ENCODE assay signal across 18 cellular contexts in genomic region chr16:10646581-10647263, GRCh38. TPM values are rescaled to one million over a fixed set of nuclear protein-coding genes. Genes with fewer than 3 reads are reported as not detected.
A peak's percentile ranks its signal among the peaks of the same experiment; 100 is the strongest.
DNase-seq lines count a peak whose midpoint lies in the region; ATAC-seq, FAIRE-seq and TF ChIP-seq lines count a peak whose summit lies in the region.
"Had no signal": no experiment of that assay in that cellular context is flagged by ENCODE, and none has a peak within 500 bp of the region (broad histone marks: within the 10 kb centered on the region; RNA-seq: fewer than 3 reads in every experiment).

No MANE protein-coding gene starts in this region.

- H3K9me3 ChIP-seq in HepG2 (ENCODE audit: low read length) = no peaks in the 10 kb centered on the region
- no peaks in the 10 kb centered on the region for H3K9me3 ChIP-seq in pancreas

- H3K36me3 Mint-ChIP-seq in WTC11 = no peaks in the 10 kb centered on the region
- H3K36me3 Mint-ChIP-seq: CD14-positive monocyte had no signal

- peaks cover 21% of the 10 kb centered on the region for H3K4me1 Mint-ChIP-seq in WTC11
- H3K4me1 Mint-ChIP-seq: CD14-positive monocyte had no signal

- peaks cover 2% of the 10 kb centered on the region; the same call in 1 of the 2 replicates for H3K27me3 Mint-ChIP-seq in WTC11 (ENCODE audit: low read depth)

- TF ChIP-seq CTCF in WTC11 (IDR thresholded peaks at IDR 0.05) (no peak), HepG2 (CRISPR knock-in tag; IDR thresholded peaks at IDR 0.05) (no peak), pancreas (IDR thresholded peaks at IDR 0.05) (no peak)

- 64% methylated on average over 9 of the region's 9 CpGs for WGBS in HepG2 (ENCODE audit: low lambda C conversion rate)
- 42 to 57% methylated on average over 9 of the region's 9 CpGs for WGBS in pancreas, 2 donors

- TF ChIP-seq EP300 in HepG2 (IDR thresholded peaks at IDR 0.05; ENCODE audit: low read depth in 2 of 2, low read length in 2 of 2) (peak in 1 of 2 experiments; percentile 19; a peak in 1 of 4 replicates), HepG2 (CRISPR knock-in tag; IDR thresholded peaks at IDR 0.05; ENCODE audit: borderline replicate concordance) (no peak)

- FAIRE-seq in HepG2 (lab: Jason Lieb, UNC) = peak; percentile 18
- FAIRE-seq in pancreas (lab: Jason Lieb, UNC) = no peak
- FAIRE-seq: K562 had no signal

- H4K20me1 ChIP-seq in HepG2 (ENCODE audit: insufficient read depth, low read length) = no peaks in the 10 kb centered on the region

- DNase-seq in WTC11 (ENCODE audit: low spot score) (no peak), HepG2 (ENCODE audit: low spot score) (peak; percentile 57), pancreas (peak in 2 of 6 donors; percentile 14 to 33), A172 (ENCODE audit: low spot score) (no peak), amniotic stem cell (lab: John Stamatoyannopoulos, UW) (no peak)
- DNase-seq: DMS 273 treated with DMSO at 0.1 percent for 48 hours, GF-D8, HCEC 1CT, NCI-H187, NCI-H2107, NCI-H510A treated with DMSO at 0.1 percent for 48 hours, NCI-H82, OCI-M1, Right ventricle myocardium superior had no signal

- no peak overlapping the region for H2AFZ ChIP-seq in HepG2 (ENCODE audit: low read length)

- no peak for TF ChIP-seq RAD21 in HepG2 (CRISPR knock-in tag; IDR thresholded peaks at IDR 0.05)

- no peaks in the 10 kb centered on the region for H3K79me2 ChIP-seq in HepG2 (ENCODE audit: insufficient read depth, low read length)

- H3K36me3 ChIP-seq in HepG2 (replicated peaks in 1 of 2; ENCODE audit: control insufficient read depth in 1 of 2, insufficient read depth in 2 of 2, low read length in 2 of 2) (no peaks in the 10 kb centered on the region), pancreas (no peaks in the 10 kb centered on the region)

- ATAC-seq in WTC11 (no peak), HepG2 (peak; percentile 7; the same call in 1 of the 3 replicates), pancreas (peak; percentile 69 to 97 (median 86)), HG02973 (IDR thresholded peaks at IDR 0.05; ENCODE audit: unreplicated experiment) (no peak), HG03565 (IDR thresholded peaks at IDR 0.05; ENCODE audit: unreplicated experiment) (no peak)
- ATAC-seq: K562 had no signal

- no peak for TF ChIP-seq POLR2A in HepG2 (IDR thresholded peaks at IDR 0.05; ENCODE audit: insufficient read depth in 1 of 2, low read depth in 2 of 2, low read length in 2 of 2)

- H3K27ac ChIP-seq in HepG2 (ENCODE audit: extremely low read length, insufficient read depth, low read length) (peak overlapping the region; percentile 80), pancreas (no peak overlapping the region)

- POLR2A ChIA-PET in WTC11 (lab: Charles Lee) (no interaction called here), HepG2 (lab: Yijun Ruan, JAX) (interaction anchor here (0.8 to 2.3 kb wide), 8 partner anchors 10 to 97 kb away, joined by 3 to 12 read pairs (median 4); partner anchors contain the start of genes EMP2 and NUBP1)

- in situ Hi-C loops in HepG2 (cut with HindIII; ENCODE audit: extremely low pct_ligation_motif_present, low pct_unique_long_range_greater_than_20kb) = no loop called here

- no peak overlapping the region for H3K4me3 Mint-ChIP-seq in WTC11
- H3K4me3 Mint-ChIP-seq: CD14-positive monocyte had no signal

- H3K9me3 Mint-ChIP-seq in WTC11 = no peaks in the 10 kb centered on the region
- H3K9me3 Mint-ChIP-seq: CD14-positive monocyte had no signal

- peaks cover 91% of the 10 kb centered on the region for H3K4me1 ChIP-seq in HepG2 (ENCODE audit: insufficient read depth, low read length)
- peaks cover 0 to 11% (median 0%) of the 10 kb centered on the region in 3 donors for H3K4me1 ChIP-seq in pancreas

- CTCF ChIA-PET in WTC11 (lab: Charles Lee) (interaction anchor here (1.0 kb wide), 1 partner anchor 38 kb away, joined by 3 read pairs; no protein-coding TSS in a partner anchor), HepG2 (lab: Yijun Ruan, JAX; ENCODE audit: low intra/inter-chr PET ratio, low total read pairs) (no interaction called here)

- peak overlapping the region; percentile 59 for H3K4me2 ChIP-seq in HepG2 (ENCODE audit: low read depth, low read length)

- peak overlapping the region; percentile 51 for H3K9ac ChIP-seq in HepG2 (ENCODE audit: insufficient read depth, low read depth, low read length)

- H3K4me3 ChIP-seq in HepG2 (replicated peaks in 1 of 3; ENCODE audit: insufficient read depth in 1 of 3, low read depth in 2 of 3, low read length in 3 of 3) = peak overlapping the region in 1 of 3 experiments; percentile 12; a peak in 1 of 6 replicates
- H3K4me3 ChIP-seq in pancreas = no peak overlapping the region
- H3K4me3 ChIP-seq: K562 had no signal

- H3K27ac Mint-ChIP-seq in WTC11 = no peak overlapping the region
- H3K27ac Mint-ChIP-seq: CD14-positive monocyte had no signal

- intact Hi-C loops in HepG2 (cut with micrococcal nuclease; ENCODE audit: unreplicated experiment) = loop anchor here (5.0 to 10.0 kb wide), 2 partner anchors 91 to 332 kb away; no protein-coding TSS in a partner anchor
- intact Hi-C loops in pancreas (cut with DNase I) = no loop called here

- H3K27me3 ChIP-seq in HepG2 (ENCODE audit: control insufficient read depth in 1 of 2, insufficient read depth in 2 of 2, low read length in 2 of 2) (no peaks in the 10 kb centered on the region), pancreas (no peaks in the 10 kb centered on the region)

- no TSS peak for BruUV-seq in HepG2 (replicated peaks; lab: Mats Ljungman, UMichigan)

TF ChIP-seq in WTC11, 78 proteins besides CTCF, POLR2A, EP300 and RAD21:
- TF ChIP-seq TCF7 (CRISPR knock-in tag; IDR thresholded peaks at IDR 0.05; ENCODE audit: low read depth) (no peak), GABPB1 (CRISPR knock-in tag; IDR thresholded peaks at IDR 0.05) (0 out of 2 replicates have a peak, but pooled peaks have one; percentile 23)

TF ChIP-seq in HepG2, 621 proteins besides CTCF, POLR2A, EP300 and RAD21 (continues in another document):
- peak; percentile 69; the same call in 1 of the 2 replicates for TF ChIP-seq ZNF512B (CRISPR knock-in tag; IDR thresholded peaks at IDR 0.05; ENCODE audit: borderline replicate concordance)
- peak; percentile 28; the same call in 1 of the 2 replicates for TF ChIP-seq KDM2A (CRISPR knock-in tag; IDR thresholded peaks at IDR 0.05; ENCODE audit: borderline replicate concordance, low read depth)
- TF ChIP-seq FOXK1 (CRISPR knock-in tag; IDR thresholded peaks at IDR 0.05; ENCODE audit: borderline replicate concordance, low read depth) = peak; percentile 47; the same call in 1 of the 2 replicates
- 0 out of 2 replicates have a peak, but pooled peaks have one; percentile 26 for TF ChIP-seq PAF1 (CRISPR knock-in tag; IDR thresholded peaks at IDR 0.05)
- no peak for TF ChIP-seq ZKSCAN1 (IDR thresholded peaks at IDR 0.05; ENCODE audit: low read length)
- peak; percentile 58 for TF ChIP-seq RARA (CRISPR knock-in tag; IDR thresholded peaks at IDR 0.05)
- no peak for TF ChIP-seq RELA (CRISPR knock-in tag; IDR thresholded peaks at IDR 0.05)

RNA-seq across cellular contexts. Expression of gene TEKT5, which starts 48.0 kb away (rescaled TPM):
- 0.60 to 1.1 TPM (median 0.82 TPM) in 3 replicates for total RNA-seq in WTC11 (2021)
- not detected in 2 replicates for total RNA-seq in HepG2 (2016; rRNA removed; fragmentation: Illumina TruSeq; extraction: Trizol)
- not detected in 2 replicates for total RNA-seq in HepG2 (2016; cell fraction: cytosol; rRNA removed; fragmentation: Illumina TruSeq; extraction: Trizol; ENCODE audit: low read depth)
- not detected in 2 replicates for total RNA-seq in HepG2 (2016; cell fraction: insoluble cytoplasmic fraction; rRNA removed; fragmentation: Illumina TruSeq; extraction: Trizol)
- not detected in 2 replicates for total RNA-seq in HepG2 (2016; cell fraction: membrane; rRNA removed; fragmentation: Illumina TruSeq; extraction: Trizol)
- total RNA-seq in HepG2 (2016; cell fraction: nucleus; rRNA removed; fragmentation: Illumina TruSeq; extraction: Trizol) = not detected in 2 replicates
- 0.16 and 0.25 TPM in 2 replicates for polyA plus RNA-seq in HepG2 (2011; rRNA removed)
- 0.08 TPM in 1 of 2 replicates, not detected in the other for polyA plus RNA-seq in HepG2 (2011; cell fraction: cytosol; rRNA removed)
- polyA plus RNA-seq in HepG2 (2011; cell fraction: nucleus; rRNA removed) = 0.12 and 0.16 TPM in 2 replicates
- polyA plus RNA-seq in HepG2 (2012) = 0.39 and 0.84 TPM in 2 replicates
- not detected in 2 replicates for polyA plus RNA-seq in HepG2 (2016; cell fraction: cytosol; fragmentation: Illumina TruSeq; extraction: Trizol; ENCODE audit: low read depth)
- polyA plus RNA-seq in HepG2 (2016; cell fraction: insoluble cytoplasmic fraction; fragmentation: Illumina TruSeq; extraction: Trizol; ENCODE audit: low read depth) = not detected in 2 replicates
- not detected in 2 replicates for polyA plus RNA-seq in HepG2 (2016; cell fraction: membrane; fragmentation: Illumina TruSeq; extraction: Trizol; ENCODE audit: low read depth)
- not detected in 2 replicates for polyA plus RNA-seq in HepG2 (2016; cell fraction: nucleus; fragmentation: Illumina TruSeq; extraction: Trizol; ENCODE audit: insufficient read depth, low read depth)
- not detected in 2 replicates for polyA minus RNA-seq in HepG2 (2011; rRNA and poly(A)+ RNA removed; ENCODE audit: low replicate concordance)
- not detected in 2 replicates for polyA minus RNA-seq in HepG2 (2011; cell fraction: cytosol; rRNA and poly(A)+ RNA removed)
- 0.64 and 1.2 TPM in 2 replicates for polyA minus RNA-seq in HepG2 (2011; cell fraction: nucleus; rRNA and poly(A)+ RNA removed)
- 1 to 10 TPM in 1 of 6 donors, under 1 TPM in 4, not detected in 1; 0.17 to 1.1 (median 0.19) TPM for total RNA-seq in pancreas
- under 1 TPM; 0.26 to 0.57 TPM for polyA plus RNA-seq in pancreas
- not detected in 2 replicates for total RNA-seq in A172 (2014; rRNA removed; shearing (Covaris generic))
- total RNA-seq: K562, Right ventricle myocardium superior had no signal
- polyA plus RNA-seq: CD14-positive monocyte had no signal

Comparison
In these comparisons a context has a peak if more than half of its experiments do, and no peak if none do; other contexts are left out.
1. ATAC-seq: peak in HepG2 (single experiment) and pancreas (4 of 4); none in WTC11 (single experiment), HG02973 (single experiment) and HG03565 (single experiment).
2. Of the 50 proteins assayed by ChIP-seq in both HepG2 and WTC11: peak only in HepG2: FOXJ3, FOXK1, MAX and ZBTB43; only in WTC11: GABPB1; in both: none; in neither: 43; mixed calls (peak in some experiments, not most) for 2.